ENCODE assay signal across 14 cellular contexts in the genomic region with DNA sequence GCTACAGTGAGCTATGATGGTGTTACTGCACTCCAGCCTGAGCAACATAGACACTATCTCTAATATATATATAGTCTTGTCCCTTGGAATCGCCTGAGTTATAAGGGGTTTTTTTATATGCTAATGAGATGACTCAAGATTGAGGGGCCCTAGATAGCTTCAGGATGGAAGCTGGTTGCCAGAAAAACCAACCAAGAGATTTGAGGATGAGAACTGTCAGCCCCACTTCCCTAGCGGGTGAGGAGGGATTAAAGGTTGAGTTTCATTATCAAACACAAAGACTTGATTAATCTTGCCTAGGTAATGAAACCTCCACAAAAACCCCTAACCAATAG. TPM values are rescaled to one million over a fixed set of nuclear protein-coding genes. Genes with fewer than 3 reads are reported as not detected.
DNase-seq lines count a peak whose midpoint lies in the region; ATAC-seq, FAIRE-seq and TF ChIP-seq lines count a peak whose summit lies in the region.
"Had no signal": no experiment of that assay in that cellular context is flagged by ENCODE, and none has a peak within 500 bp of the region (broad histone marks: within the 10 kb centered on the region; RNA-seq: fewer than 3 reads in every experiment).

No MANE protein-coding gene starts in this region.

- no peaks in the 10 kb centered on the region for H3K27me3 ChIP-seq in ascending aorta
- H3K27me3 ChIP-seq: uterus had no signal

- DNase-seq in GM12891 (ENCODE audit: insufficient read length, low spot score), result no peak
- DNase-seq in MV-4-11 (lab: John Stamatoyannopoulos, UW), result peak; percentile 64
- no peak for DNase-seq in central memory CD8-positive, alpha-beta T cell (ENCODE audit: low spot score in 2 of 2)
- no peak for DNase-seq in ascending aorta (ENCODE audit: low spot score in 2 of 2)
- DNase-seq in GM12892 (ENCODE audit: insufficient read length), result no peak
- no peak for DNase-seq in NCI-H446 treated with DMSO at 0.1 percent for 48 hours (lab: John Stamatoyannopoulos, UW)
- DNase-seq: C1 segment of cervical spinal cord; left ventricle myocardium inferior; naive thymus-derived CD8-positive, alpha-beta T cell; NCI-H2081 treated with DMSO at 0.1 percent for 48 hours; Right ventricle myocardium superior; uterus had no signal

- H3K4me3 ChIP-seq in ascending aorta, result no peak overlapping the region
- H3K4me3 ChIP-seq: left ventricle myocardium inferior, uterus had no signal

- TF ChIP-seq CTCF in ascending aorta (IDR thresholded peaks at IDR 0.05), result no peak

- H3K27me3 Mint-ChIP-seq in central memory CD8-positive, alpha-beta T cell, result no peaks in the 10 kb centered on the region
- H3K27me3 Mint-ChIP-seq: naive thymus-derived CD8-positive, alpha-beta T cell had no signal

- H3K4me1 Mint-ChIP-seq in central memory CD8-positive, alpha-beta T cell, result peaks cover 37% of the 10 kb centered on the region

- no peaks in the 10 kb centered on the region for H3K9me3 ChIP-seq in ascending aorta
- H3K9me3 ChIP-seq: left ventricle myocardium inferior, uterus had no signal

- intact Hi-C loops in ascending aorta (cut with DNase I), result no loop called here

- peak overlapping the region; percentile 43 for H3K4me3 Mint-ChIP-seq in central memory CD8-positive, alpha-beta T cell

- peaks cover 7% of the 10 kb centered on the region for H3K36me3 Mint-ChIP-seq in central memory CD8-positive, alpha-beta T cell (ENCODE audit: insufficient read depth)
- H3K36me3 Mint-ChIP-seq: naive thymus-derived CD8-positive, alpha-beta T cell had no signal

- H3K36me3 ChIP-seq in ascending aorta, result no peaks in the 10 kb centered on the region
- H3K36me3 ChIP-seq: left ventricle myocardium inferior, uterus had no signal

- peaks cover 0 to 2% of the 10 kb centered on the region in 2 donors for H3K4me1 ChIP-seq in ascending aorta
- H3K4me1 ChIP-seq: uterus had no signal

- ATAC-seq in GM18907 (IDR thresholded peaks at IDR 0.05; ENCODE audit: unreplicated experiment), result peak; percentile 42
- ATAC-seq in central memory CD8-positive, alpha-beta T cell (replicated peaks; ENCODE audit: extremely low read depth, poor library complexity, severe bottlenecking), result peak; percentile 2

- H3K9me3 Mint-ChIP-seq in central memory CD8-positive, alpha-beta T cell, result no peaks in the 10 kb centered on the region
- H3K9me3 Mint-ChIP-seq: naive thymus-derived CD8-positive, alpha-beta T cell had no signal

- H3K27ac ChIP-seq in ascending aorta, result no peak overlapping the region
- H3K27ac ChIP-seq: uterus had no signal

- TF ChIP-seq POLR2A in GM12891 (IDR thresholded peaks at IDR 0.05; ENCODE audit: low read depth, low read length) (no peak), GM12892 (IDR thresholded peaks at IDR 0.05; ENCODE audit: low read depth, low read length) (no peak)

- H3K27ac Mint-ChIP-seq in central memory CD8-positive, alpha-beta T cell (ENCODE audit: low read depth), result peak overlapping the region; percentile 84

- FAIRE-seq in GM12891 (lab: Jason Lieb, UNC), result no peak
- no peak for FAIRE-seq in GM12892 (lab: Jason Lieb, UNC)
- FAIRE-seq: H1 had no signal

TF ChIP-seq in GM12891, 5 proteins besides CTCF, POLR2A, EP300 and RAD21:
- TF ChIP-seq POLR2AphosphoS5 (IDR thresholded peaks at IDR 0.05; ENCODE audit: low read depth, low read length) (no peak), POU2F2 (IDR thresholded peaks at IDR 0.05; ENCODE audit: low read depth, low read length) (no peak), SPI1 (IDR thresholded peaks at IDR 0.05; ENCODE audit: low read depth, low read length) (peak; percentile 51), PAX5 (IDR thresholded peaks at IDR 0.05; ENCODE audit: insufficient read depth, low read length, severe bottlenecking) (no peak)

RNA-seq across cellular contexts. Expression of a gene that starts 12.6 kb away (rescaled TPM):
- 24.9 TPM for polyA plus RNA-seq in GM12891 (2012; ENCODE audit: low read depth, missing spikeins)
- total RNA-seq in ascending aorta, result 1.4 TPM
- 12.1 TPM for polyA plus RNA-seq in GM12892 (2012; ENCODE audit: missing spikeins)

RNA-seq across cellular contexts. Expression of a gene that starts 50.6 kb away (rescaled TPM):
- polyA plus RNA-seq in GM12891 (2012; ENCODE audit: low read depth, missing spikeins), result 30.7 TPM
- total RNA-seq in ascending aorta, result 10.6 TPM
- polyA plus RNA-seq in GM12892 (2012; ENCODE audit: missing spikeins), result 24.0 TPM
